Comparison of ENCODE assay signal across 8 cellular contexts in genomic region chr6:111361648-111362047, GRCh38.
A peak's percentile ranks its signal among the peaks of the same experiment; 100 is the strongest.
DNase-seq lines count a peak whose midpoint lies in the region; ATAC-seq, FAIRE-seq and TF ChIP-seq lines count a peak whose summit lies in the region.

No MANE protein-coding gene starts in this region.

- no peaks in the 10 kb centered on the region for H3K36me3 ChIP-seq in right lobe of liver

- no peak overlapping the region for H3K4me3 Mint-ChIP-seq in effector memory CD8-positive, alpha-beta T cell

- TF ChIP-seq POLR2A in right lobe of liver (IDR thresholded peaks at IDR 0.05) (no peak), GM12892 (IDR thresholded peaks at IDR 0.05; ENCODE audit: low read depth, low read length) (no peak)

- peaks cover 0 to 5% (median 0%) of the 10 kb centered on the region in 4 donors for H3K4me1 ChIP-seq in right lobe of liver

- H3K27me3 Mint-ChIP-seq in effector memory CD8-positive, alpha-beta T cell, result no peaks in the 10 kb centered on the region

- peak; percentile 29 to 41 (median 40) for TF ChIP-seq CTCF in right lobe of liver (IDR thresholded peaks at IDR 0.05)

- DNase-seq in NCI-H146 (lab: John Stamatoyannopoulos, UW) (peak; percentile 26), NCI-H146 treated with DMSO at 0.1 percent for 48 hours (lab: John Stamatoyannopoulos, UW; ENCODE audit: unreplicated experiment) (no peak), NCI-H2171 (lab: John Stamatoyannopoulos, UW) (peak; percentile 22), cerebellum (ENCODE audit: low spot score) (peak; percentile 9), right lobe of liver (peak in 1 of 3 donors; percentile 21), GM12892 (ENCODE audit: insufficient read length) (no peak), NCI-H2029 (lab: John Stamatoyannopoulos, UW) (no peak)
- DNase-seq in effector memory CD8-positive, alpha-beta T cell, result no peak

- H3K27ac Mint-ChIP-seq in effector memory CD8-positive, alpha-beta T cell, result peak overlapping the region in 1 of 2 donors; percentile 6

- intact Hi-C loops in right lobe of liver (cut with DNase I), result loop anchor here in 1 of 2 donors (10.0 kb wide), 1 partner anchor 283 kb away; no protein-coding TSS in a partner anchor

- no peak for FAIRE-seq in GM12892 (lab: Jason Lieb, UNC)

- no peaks in the 10 kb centered on the region for H3K4me1 Mint-ChIP-seq in effector memory CD8-positive, alpha-beta T cell (ENCODE audit: low read depth in 2 of 2)

- H3K9me3 ChIP-seq in right lobe of liver, result no peaks in the 10 kb centered on the region

- H3K9me3 Mint-ChIP-seq in effector memory CD8-positive, alpha-beta T cell, result no peaks in the 10 kb centered on the region

- H3K4me3 ChIP-seq in right lobe of liver, result no peak overlapping the region

- no peaks in the 10 kb centered on the region for H3K27me3 ChIP-seq in right lobe of liver

- peak; percentile 60 to 80 (median 67) for ATAC-seq in right lobe of liver
- no peak for ATAC-seq in effector memory CD8-positive, alpha-beta T cell (replicated peaks)

- H3K27ac ChIP-seq in right lobe of liver, result no peak overlapping the region

- WGBS in right lobe of liver (ENCODE audit: insufficient coverage, low coverage, low lambda C conversion rate, missing lambda C conversion rate), result 36% methylated on average over 5 of the region's 5 CpGs

- peaks cover 22% of the 10 kb centered on the region for H3K36me3 Mint-ChIP-seq in effector memory CD8-positive, alpha-beta T cell (ENCODE audit: insufficient read depth)

Comparison
In these comparisons a context has a peak if more than half of its experiments do, and no peak if none do; other contexts are left out.
1. DNase-seq: peak in NCI-H146 (single experiment), NCI-H2171 (single experiment) and cerebellum (single experiment); none in NCI-H146 treated with DMSO at 0.1 percent for 48 hours (single experiment), GM12892 (single experiment), NCI-H2029 (single experiment) and effector memory CD8-positive, alpha-beta T cell (0 of 3).